In the genomic region with DNA sequence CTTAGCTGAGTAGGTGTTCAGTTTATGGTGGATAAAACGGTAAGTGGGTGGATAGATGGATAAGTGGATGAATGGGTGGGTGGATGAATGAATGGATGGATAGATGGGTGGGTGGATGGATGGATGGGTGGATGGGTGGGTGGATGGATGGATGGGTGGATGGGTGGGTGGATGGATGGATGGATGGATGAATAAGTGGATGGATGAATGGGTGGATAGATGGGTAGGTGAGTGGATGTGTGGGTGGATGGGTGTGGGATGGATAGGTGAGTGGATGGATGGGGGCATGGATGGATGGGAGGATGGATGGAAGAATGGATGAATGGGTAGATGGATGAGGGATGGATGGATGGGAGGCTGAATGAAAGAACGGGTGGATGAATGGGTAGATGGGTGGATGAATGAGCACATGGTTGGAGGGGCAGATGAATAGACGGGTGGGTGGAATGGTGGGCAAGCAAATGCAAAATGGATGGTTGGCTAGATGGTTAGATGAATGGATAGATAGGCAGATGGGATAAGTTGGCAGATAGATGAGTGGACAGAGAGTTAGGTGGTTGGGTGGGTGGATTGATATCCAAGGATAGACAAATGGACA, we compare ENCODE assay signal across 29 cellular contexts. TPM values are rescaled to one million over a fixed set of nuclear protein-coding genes. Genes with fewer than 3 reads are reported as not detected.
"Had no signal": no experiment of that assay in that cellular context is flagged by ENCODE, and none has a peak within 500 bp of the region (broad histone marks: within the 10 kb centered on the region; RNA-seq: fewer than 3 reads in every experiment).

No MANE protein-coding gene starts in this region.

- ATAC-seq: left colon; left lung; lower lobe of right lung; natural killer cell; right lobe of liver; stimulated activated naive CD8-positive, alpha-beta T cell treated with anti-CD3 and anti-CD28 coated beads, Interleukin-15, amount 100 ng/mL, for 72 hours had no signal

- H3K27me3 Mint-ChIP-seq: stimulated activated naive CD8-positive, alpha-beta T cell treated with anti-CD3 and anti-CD28 coated beads, Interleukin-15, amount 100 ng/mL, for 72 hours had no signal

- DNase-seq: kidney glomerular epithelial cell; left colon; mammary epithelial cell; mesenchymal stem cell; naive B cell; natural killer cell; nephron progenitor cell; stimulated activated CD4-positive, alpha-beta T cell treated with anti-CD3 and anti-CD28 coated beads, Interleukin-1b, Interleukin-23, amount 100 ng/mL, for 48 hours; stimulated activated CD4-positive, alpha-beta T cell treated with anti-CD3 and anti-CD28 coated beads, Interleukin-2, amount 100 ng/mL, for 48 hours; stimulated activated CD4-positive, alpha-beta T cell treated with anti-CD3 and anti-CD28 coated beads, Interleukin-4, amount 100 ng/mL, for 4 hours; stimulated activated CD8-positive, alpha-beta memory T cell treated with anti-CD3 and anti-CD28 coated beads, Interleukin-4, amount 100 ng/mL, for 48 hours; stimulated activated naive CD4-positive, alpha-beta T cell treated with Interleukin-2 at 50 U/mL for 16 hours; stimulated activated naive CD8-positive, alpha-beta T cell treated with anti-CD3 and anti-CD28 coated beads, Interleukin-15, amount 100 ng/mL, for 72 hours; substantia nigra; uterus had no signal

- FAIRE-seq: keratinocyte had no signal

- H3K4me1 ChIP-seq: left lung, neural progenitor cell, right atrium auricular region, right lobe of liver, uterus had no signal

- H3K4me3 ChIP-seq: left lung, lower lobe of right lung, neural progenitor cell, ovary, right atrium auricular region, right lobe of liver, smooth muscle cell, tibial nerve, uterus had no signal

- H3K36me3 Mint-ChIP-seq: mesothelial cell of epicardium; naive B cell; natural killer cell; neural progenitor cell; stimulated activated memory B cell treated with anti-CD40 and anti-IgM and Interleukin-4, amounts not matched to agents 10 μg/mL and 1 μg/mL and 100 μg/mL, for 72 hours; type B pancreatic cell had no signal

- H3K4me3 Mint-ChIP-seq: mesothelial cell of epicardium; naive B cell; natural killer cell; nephron progenitor cell; neural progenitor cell; stimulated activated memory B cell treated with anti-CD40 and anti-IgM and Interleukin-4, amounts not matched to agents 10 μg/mL and 1 μg/mL and 100 μg/mL, for 72 hours; stimulated activated naive CD8-positive, alpha-beta T cell treated with anti-CD3 and anti-CD28 coated beads, Interleukin-15, amount 100 ng/mL, for 72 hours; type B pancreatic cell had no signal

- H3K4me1 Mint-ChIP-seq: nephron progenitor cell; neural progenitor cell; stimulated activated naive CD8-positive, alpha-beta T cell treated with anti-CD3 and anti-CD28 coated beads, Interleukin-15, amount 100 ng/mL, for 72 hours had no signal

- H3K9me3 ChIP-seq: left lung, lower lobe of right lung, ovary, right atrium auricular region, right lobe of liver, tibial nerve, uterus had no signal

- H2AFZ ChIP-seq: neural progenitor cell had no signal

- H3K36me3 ChIP-seq: neural progenitor cell, ovary, right lobe of liver, uterus had no signal

- H3K27ac Mint-ChIP-seq: mesothelial cell of epicardium; naive B cell; natural killer cell; nephron progenitor cell; neural progenitor cell; progenitor cell of endocrine pancreas; stimulated activated memory B cell treated with anti-CD40 and anti-IgM and Interleukin-4, amounts not matched to agents 10 μg/mL and 1 μg/mL and 100 μg/mL, for 72 hours; stimulated activated naive CD8-positive, alpha-beta T cell treated with anti-CD3 and anti-CD28 coated beads, Interleukin-15, amount 100 ng/mL, for 72 hours; type B pancreatic cell had no signal

- H3K9ac ChIP-seq: neural progenitor cell had no signal

- H3K27ac ChIP-seq: left lung, lower lobe of right lung, neural progenitor cell, ovary, right atrium auricular region, right lobe of liver, tibial nerve, uterus had no signal

- H3K4me2 ChIP-seq: neural progenitor cell, smooth muscle cell had no signal

- H3K9me3 Mint-ChIP-seq: mesothelial cell of epicardium; natural killer cell; nephron progenitor cell; neural progenitor cell; stimulated activated naive CD8-positive, alpha-beta T cell treated with anti-CD3 and anti-CD28 coated beads, Interleukin-15, amount 100 ng/mL, for 72 hours; type B pancreatic cell had no signal

- H3K27me3 ChIP-seq: left lung, neural progenitor cell, ovary, right atrium auricular region, right lobe of liver, tibial nerve, uterus had no signal

RNA-seq across cellular contexts. Expression of a gene that starts 25.7 kb away (rescaled TPM):
- total RNA-seq: mononuclear cell had no signal
- polyA plus RNA-seq: keratinocyte, mammary epithelial cell, smooth muscle cell had no signal
